ENCODE assay signal across 15 cellular contexts in genomic region chr3:180085122-180085710, GRCh38. TPM values are rescaled to one million over a fixed set of nuclear protein-coding genes. Genes with fewer than 3 reads are reported as not detected.
DNase-seq lines count a peak whose midpoint lies in the region; ATAC-seq and TF ChIP-seq lines count a peak whose summit lies in the region.
"Had no signal": no experiment of that assay in that cellular context is flagged by ENCODE, and none has a peak within 500 bp of the region (broad histone marks: within the 10 kb centered on the region; RNA-seq: fewer than 3 reads in every experiment).

No MANE protein-coding gene starts in this region.

- TF ChIP-seq POLR2A in breast epithelium (IDR thresholded peaks at IDR 0.05) (no peak), lower leg skin (IDR thresholded peaks at IDR 0.05) (no peak)

- H3K27me3 ChIP-seq in breast epithelium (no peaks in the 10 kb centered on the region), OCI-LY1 (ENCODE audit: insufficient read depth, low read length) (no peaks in the 10 kb centered on the region)

- no peak overlapping the region for H2AFZ ChIP-seq in OCI-LY1 (ENCODE audit: low read length)

- POLR2A ChIA-PET in MCF 10A (lab: Yijun Ruan, JAX): no interaction called here

- CTCF ChIA-PET in MCF 10A (lab: Yijun Ruan, JAX): interaction anchor here (0.6 to 1.1 kb wide), 4 partner anchors 13 to 190 kb away, joined by 3 to 4 read pairs (median 3); no protein-coding TSS in a partner anchor

- H3K9me3 Mint-ChIP-seq in MCF 10A (ENCODE audit: unreplicated experiment): peaks cover 9% of the 10 kb centered on the region

- H3K36me3 ChIP-seq in breast epithelium: no peaks in the 10 kb centered on the region
- no peaks in the 10 kb centered on the region for H3K36me3 ChIP-seq in OCI-LY1 (ENCODE audit: insufficient read depth, low read length)

- no peak overlapping the region for H3K4me3 Mint-ChIP-seq in MCF 10A (ENCODE audit: unreplicated experiment)
- H3K4me3 Mint-ChIP-seq: activated CD8-positive, alpha-beta T cell treated with anti-CD3 and anti-CD28 coated beads, Interleukin-2, amount 10 ng/mL, durations not matched to agents 7 days and 5 days; nephron had no signal

- DNase-seq in MCF 10A (ENCODE audit: unreplicated experiment) (peak; percentile 1), breast epithelium (ENCODE audit: low spot score in 2 of 2) (no peak), LNCaP clone FGC (ENCODE audit: low read depth) (no peak), A172 (ENCODE audit: low spot score) (no peak), lower leg skin (ENCODE audit: low spot score in 2 of 2) (no peak), omental fat pad (ENCODE audit: low spot score) (no peak)
- DNase-seq in activated T-cell treated with anti-CD3 and anti-CD28 coated beads, Interleukin-2, amount 50 U/mL, for 1 hour: no peak
- DNase-seq: activated CD8-positive, alpha-beta T cell treated with anti-CD3 and anti-CD28 coated beads, Interleukin-2, amount 10 ng/mL, durations not matched to agents 7 days and 5 days; NCI-H446; right cardiac atrium; SIG-M5; stimulated activated CD4-positive, alpha-beta T cell treated with anti-CD3 and anti-CD28 coated beads, Interleukin-2, amount 100 ng/mL, for 48 hours had no signal

- no peaks in the 10 kb centered on the region for H3K36me3 Mint-ChIP-seq in MCF 10A (ENCODE audit: insufficient read depth, unreplicated experiment)

- no peaks in the 10 kb centered on the region for H3K27me3 Mint-ChIP-seq in MCF 10A (ENCODE audit: insufficient read depth, unreplicated experiment)

- no peaks in the 10 kb centered on the region for H3K9me2 ChIP-seq in OCI-LY1 (ENCODE audit: low read depth, low read length)

- H3K4me2 ChIP-seq in OCI-LY1 (ENCODE audit: low read length): no peak overlapping the region

- H3K4me1 Mint-ChIP-seq in MCF 10A (ENCODE audit: insufficient read depth, unreplicated experiment): no peaks in the 10 kb centered on the region
- H3K4me1 Mint-ChIP-seq: nephron had no signal

- H3K9me3 ChIP-seq in breast epithelium (no peaks in the 10 kb centered on the region), OCI-LY1 (ENCODE audit: low read length) (0 out of 2 replicates have a peak, but pooled peaks cover 5% of the 10 kb centered on the region)

- intact Hi-C loops in MCF 10A (cut with micrococcal nuclease) (loop anchor here (1.0 kb wide), 2 partner anchors 156 to 274 kb away; no protein-coding TSS in a partner anchor), breast epithelium (cut with DNase I; ENCODE audit: low total_unique reads) (no loop called here), lower leg skin (cut with DNase I; ENCODE audit: low total_unique reads) (no loop called here)

- H3K9ac ChIP-seq in OCI-LY1 (ENCODE audit: low read length): no peak overlapping the region

- no peaks in the 10 kb centered on the region for H3F3A ChIP-seq in OCI-LY1 (ENCODE audit: insufficient read depth, low read length)

- no peak overlapping the region for H3K27ac ChIP-seq in breast epithelium
- H3K27ac ChIP-seq in OCI-LY1 (ENCODE audit: low read depth, low read length, poor library complexity, severe bottlenecking): no peak overlapping the region

- 44 to 53% methylated on average over 2 of the region's 2 CpGs for WGBS in lower leg skin, 2 donors

- TF ChIP-seq CTCF in MCF 10A (IDR thresholded peaks at IDR 0.05; ENCODE audit: unreplicated experiment) (peak; percentile 9), breast epithelium (IDR thresholded peaks at IDR 0.05) (no peak), LNCaP clone FGC (IDR thresholded peaks at IDR 0.05; ENCODE audit: control insufficient read depth, extremely low read depth, insufficient read depth) (peak; percentile 32; the same call in 1 of the 2 replicates), OCI-LY1 (IDR thresholded peaks at IDR 0.05; ENCODE audit: low read length) (peak; percentile 77), lower leg skin (IDR thresholded peaks at IDR 0.05) (no peak), omental fat pad (IDR thresholded peaks at IDR 0.05) (no peak)

- no peak overlapping the region for H3K27ac Mint-ChIP-seq in MCF 10A (ENCODE audit: low read depth, unreplicated experiment)
- H3K27ac Mint-ChIP-seq: activated CD8-positive, alpha-beta T cell treated with anti-CD3 and anti-CD28 coated beads, Interleukin-2, amount 10 ng/mL, durations not matched to agents 7 days and 5 days; nephron had no signal

- H3K4me1 ChIP-seq in breast epithelium (no peaks in the 10 kb centered on the region), OCI-LY1 (ENCODE audit: insufficient read depth, low read length, severe bottlenecking) (no peaks in the 10 kb centered on the region)

- no peaks in the 10 kb centered on the region for H4K20me1 ChIP-seq in OCI-LY1 (ENCODE audit: insufficient read depth, low read length)

- no peak for ATAC-seq in omental fat pad (ENCODE audit: low FRiP score)
- ATAC-seq: activated CD8-positive, alpha-beta T cell treated with anti-CD3 and anti-CD28 coated beads, Interleukin-2, amount 10 ng/mL, durations not matched to agents 7 days and 5 days; right cardiac atrium had no signal

- H3K4me3 ChIP-seq in breast epithelium (no peak overlapping the region), LNCaP clone FGC (ENCODE audit: low read depth, low read length) (no peak overlapping the region), OCI-LY1 (ENCODE audit: low read depth, low read length, poor library complexity, severe bottlenecking) (no peak overlapping the region), lower leg skin (ENCODE audit: low read depth, poor library complexity, severe bottlenecking) (no peak overlapping the region)
- H3K4me3 ChIP-seq: lung had no signal

- no peaks in the 10 kb centered on the region for H3K79me2 ChIP-seq in OCI-LY1 (ENCODE audit: insufficient read depth, low read length)

- BruUV-seq in MCF 10A (replicated peaks; lab: Mats Ljungman, UMichigan): no TSS peak

RNA-seq across cellular contexts. Expression of gene PEX5L, which starts 48.5 kb away (rescaled TPM):
- total RNA-seq in MCF 10A (2022): 0.32 and 0.47 TPM in 2 replicates
- 1 to 10 TPM in 2 of 3 donors, under 1 TPM in 1; 0.48 to 3.3 (median 1.6) TPM for total RNA-seq in breast epithelium
- total RNA-seq in A172 (2014; rRNA removed; shearing (Covaris generic)): 0.12 TPM in 1 of 2 replicates, not detected in the other
- not detected for total RNA-seq in lower leg skin
- 1 to 10 TPM in 2 of 4 donors, under 1 TPM in 1, not detected in 1; 0.72 to 6.3 (median 1.1) TPM for total RNA-seq in omental fat pad
- total RNA-seq: activated CD8-positive, alpha-beta T cell treated with anti-CD3 and anti-CD28 coated beads, Interleukin-2, amount 10 ng/mL, durations not matched to agents 7 days and 5 days had no signal

Comparison
In these comparisons a context has a peak if more than half of its experiments do, and no peak if none do; other contexts are left out.
1. CTCF ChIP-seq: peak in MCF 10A (single experiment), LNCaP clone FGC (single experiment) and OCI-LY1 (single experiment); none in breast epithelium (0 of 3), lower leg skin (0 of 3) and omental fat pad (0 of 3).